ENCODE assay signal across 12 cellular contexts in genomic region chr19:55248166-55248675, GRCh38. TPM values are rescaled to one million over a fixed set of nuclear protein-coding genes. Genes with fewer than 3 reads are reported as not detected.
DNase-seq lines count a peak whose midpoint lies in the region; ATAC-seq, FAIRE-seq and TF ChIP-seq lines count a peak whose summit lies in the region.
"Had no signal": no experiment of that assay in that cellular context is flagged by ENCODE, and none has a peak within 500 bp of the region (broad histone marks: within the 10 kb centered on the region; RNA-seq: fewer than 3 reads in every experiment).

No MANE protein-coding gene starts in this region.

- no peak overlapping the region for H3K23ac ChIP-seq in H1 (ENCODE audit: insufficient read length)

- no peak for FAIRE-seq in H1 (lab: Jason Lieb, UNC)
- FAIRE-seq: frontal cortex had no signal

- no peak overlapping the region for H3K4ac ChIP-seq in H1 (replicated peaks; ENCODE audit: insufficient read length, low read depth, low read length)

- H3K9ac ChIP-seq in H1 (replicated peaks in 1 of 4; ENCODE audit: extremely low read depth in 1 of 4, low read depth in 3 of 4, low read length in 3 of 4): no peak overlapping the region

- CTCF ChIA-PET in H1 (lab: Charles Lee; ENCODE audit: partially characterized antibody): interaction anchor here (1.0 to 1.2 kb wide), 2 partner anchors 107 to 170 kb away, joined by 3 to 5 read pairs; no protein-coding TSS in a partner anchor

- ATAC-seq in stimulated activated naive CD8-positive, alpha-beta T cell treated with anti-CD3 and anti-CD28 coated beads, Interleukin-15, amount 100 ng/mL, for 72 hours: no peak

- H3K9me3 ChIP-seq in H1 (ENCODE audit: insufficient read depth in 2 of 2, low read depth in 1 of 2, low read length in 1 of 2) (no peaks in the 10 kb centered on the region), suprapubic skin (no peaks in the 10 kb centered on the region)

- no peak overlapping the region for H4K8ac ChIP-seq in H1 (ENCODE audit: extremely low read depth, insufficient read depth, low read length)

- peaks cover 40% of the 10 kb centered on the region for H3K36me3 Mint-ChIP-seq in stimulated activated naive CD8-positive, alpha-beta T cell treated with anti-CD3 and anti-CD28 coated beads, Interleukin-15, Interleukin-2, amounts not matched to agents 100 ng/mL and 50 ng/mL, for 24 hours (ENCODE audit: low read depth)
- H3K36me3 Mint-ChIP-seq in type B pancreatic cell: no peaks in the 10 kb centered on the region

- H2AFZ ChIP-seq in H1 (ENCODE audit: low read length): no peak overlapping the region

- TF ChIP-seq EP300 in H1 (IDR thresholded peaks at IDR 0.05; ENCODE audit: borderline replicate concordance in 1 of 2, low read depth in 2 of 2, low read length in 2 of 2): no peak
- TF ChIP-seq EP300 in suprapubic skin (IDR thresholded peaks at IDR 0.05): no peak

- H3K27me3 ChIP-seq in H1 (replicated peaks in 1 of 4; ENCODE audit: control insufficient read depth in 3 of 4, extremely low read depth in 1 of 4, insufficient read depth in 3 of 4, low read length in 3 of 4): no peaks in the 10 kb centered on the region
- no peaks in the 10 kb centered on the region for H3K27me3 ChIP-seq in suprapubic skin
- H3K27me3 ChIP-seq: dorsolateral prefrontal cortex had no signal

- H3K36me3 ChIP-seq in H1 (ENCODE audit: control insufficient read depth in 2 of 4, insufficient read depth in 4 of 4, low read length in 3 of 4) (peaks cover 3 to 23% (median 9%) of the 10 kb centered on the region in 4 experiments; a peak in 5 of 8 replicates), suprapubic skin (peaks cover 42% of the 10 kb centered on the region)

- H3K9me3 Mint-ChIP-seq in stimulated activated naive CD8-positive, alpha-beta T cell treated with anti-CD3 and anti-CD28 coated beads, Interleukin-15, Interleukin-2, amounts not matched to agents 100 ng/mL and 50 ng/mL, for 24 hours: no peaks in the 10 kb centered on the region
- no peaks in the 10 kb centered on the region for H3K9me3 Mint-ChIP-seq in stimulated activated naive CD8-positive, alpha-beta T cell treated with anti-CD3 and anti-CD28 coated beads, Interleukin-15, amount 100 ng/mL, for 72 hours
- no peaks in the 10 kb centered on the region for H3K9me3 Mint-ChIP-seq in type B pancreatic cell

- peak overlapping the region; percentile 16; the same call in 1 of the 2 replicates for H2BK5ac ChIP-seq in H1 (ENCODE audit: low read depth, low read length)

- H2BK15ac ChIP-seq in H1 (ENCODE audit: low read length): no peak overlapping the region

- H3K4me1 Mint-ChIP-seq in stimulated activated naive CD8-positive, alpha-beta T cell treated with anti-CD3 and anti-CD28 coated beads, Interleukin-15, Interleukin-2, amounts not matched to agents 100 ng/mL and 50 ng/mL, for 24 hours (ENCODE audit: low read depth): peaks cover 50% of the 10 kb centered on the region
- H3K4me1 Mint-ChIP-seq in stimulated activated naive CD8-positive, alpha-beta T cell treated with anti-CD3 and anti-CD28 coated beads, Interleukin-15, amount 100 ng/mL, for 72 hours: peaks cover 66% of the 10 kb centered on the region
- peaks cover 23% of the 10 kb centered on the region for H3K4me1 Mint-ChIP-seq in type B pancreatic cell (ENCODE audit: unreplicated experiment)

- no peak overlapping the region for H2BK120ac ChIP-seq in H1 (replicated peaks; ENCODE audit: low read depth, low read length)

- TF ChIP-seq CTCF in H1 (IDR thresholded peaks at IDR 0.05; ENCODE audit: control extremely low read depth in 1 of 3, insufficient read depth in 1 of 3, low read depth in 1 of 3, low read length in 3 of 3) (no peak), type B pancreatic cell (conservative IDR thresholded peaks at IDR 0.05) (no peak), suprapubic skin (IDR thresholded peaks at IDR 0.05) (no peak)

- no peak overlapping the region for H4K5ac ChIP-seq in H1 (ENCODE audit: insufficient read length, low read depth, low read length)

- H2AK5ac ChIP-seq in H1 (ENCODE audit: low read depth, low read length): no peak overlapping the region

- H3K4me3 Mint-ChIP-seq in stimulated activated naive CD8-positive, alpha-beta T cell treated with anti-CD3 and anti-CD28 coated beads, Interleukin-15, Interleukin-2, amounts not matched to agents 100 ng/mL and 50 ng/mL, for 24 hours: no peak overlapping the region
- H3K4me3 Mint-ChIP-seq in stimulated activated naive CD8-positive, alpha-beta T cell treated with anti-CD3 and anti-CD28 coated beads, Interleukin-15, amount 100 ng/mL, for 72 hours: no peak overlapping the region
- no peak overlapping the region for H3K4me3 Mint-ChIP-seq in type B pancreatic cell

- H3K4me3 ChIP-seq in H1 (ENCODE audit: extremely low read depth in 1 of 4, insufficient read depth in 2 of 4, low read depth in 3 of 4, low read length in 4 of 4) (no peak overlapping the region), suprapubic skin (no peak overlapping the region)

- peaks cover 25% of the 10 kb centered on the region for H3K79me1 ChIP-seq in H1 (ENCODE audit: low read depth, low read length)

- POLR2A ChIA-PET in H1 (lab: Charles Lee; ENCODE audit: partially characterized antibody): interaction anchor here (0.6 to 1.6 kb wide), 8 partner anchors 10 to 166 kb away, joined by 3 to 5 read pairs (median 4); partner anchors contain the start of genes HSPBP1 and PPP6R1

- no peak overlapping the region for H3K4me2 ChIP-seq in H1 (ENCODE audit: insufficient read depth in 1 of 2, low read depth in 2 of 2, low read length in 2 of 2)

- no peak overlapping the region for H3K14ac ChIP-seq in H1 (ENCODE audit: insufficient read length)

- no peak for DNase-seq in stimulated activated naive CD8-positive, alpha-beta T cell treated with anti-CD3 and anti-CD28 coated beads, Interleukin-15, amount 100 ng/mL, for 72 hours
- no peak for DNase-seq in H1 (ENCODE audit: low read depth in 1 of 2, low spot score in 2 of 2)
- DNase-seq in type B pancreatic cell (ENCODE audit: extremely low spot score, unreplicated experiment): no peak
- DNase-seq in suprapubic skin (ENCODE audit: low spot score in 2 of 2): no peak
- no peak for DNase-seq in NCI-H748 treated with DMSO at 0.1 percent for 48 hours (lab: John Stamatoyannopoulos, UW)
- DNase-seq: activated CD4-positive, alpha-beta T cell treated with anti-CD3 and anti-CD28 coated beads for 4 hours; AML-193; NK-92 treated with Interleukin-12 subunit alpha and Interleukin-12 subunit beta, amount 100 ng/mL, for 24 hours; SW 1271 had no signal

- TF ChIP-seq POLR2A in H1 (IDR thresholded peaks at IDR 0.05; ENCODE audit: control extremely low read depth in 1 of 2, low read depth in 2 of 2, low read length in 2 of 2): no peak
- no peak for TF ChIP-seq POLR2A in suprapubic skin (IDR thresholded peaks at IDR 0.05)

- H3K23me2 ChIP-seq in H1 (ENCODE audit: low read depth, low read length): no peaks in the 10 kb centered on the region

- H3K27ac Mint-ChIP-seq in stimulated activated naive CD8-positive, alpha-beta T cell treated with anti-CD3 and anti-CD28 coated beads, Interleukin-15, Interleukin-2, amounts not matched to agents 100 ng/mL and 50 ng/mL, for 24 hours: peak overlapping the region; percentile 34
- peak overlapping the region in 1 of 2 donors; percentile 68 for H3K27ac Mint-ChIP-seq in stimulated activated naive CD8-positive, alpha-beta T cell treated with anti-CD3 and anti-CD28 coated beads, Interleukin-15, amount 100 ng/mL, for 72 hours
- H3K27ac Mint-ChIP-seq in type B pancreatic cell: peak overlapping the region; percentile 75

- no peak overlapping the region for H3K18ac ChIP-seq in H1 (ENCODE audit: extremely low read depth, low read length)

- TF ChIP-seq RAD21 in H1 (IDR thresholded peaks at IDR 0.05 in 1 of 2, conservative IDR thresholded peaks at IDR 0.05 in 1 of 2; ENCODE audit: low read depth in 2 of 2, low read length in 2 of 2): no peak

- 87% methylated on average over 10 of the region's 10 CpGs; no CpG with 5 or more reads in 1 of the 2 experiments for WGBS in H1 (ENCODE audit: extremely low coverage in 1 of 2, insufficient coverage in 1 of 2, insufficient read length in 1 of 2, insufficient replicate concordance in 2 of 2, low coverage in 1 of 2, low lambda C conversion rate in 2 of 2, missing lambda C conversion rate in 1 of 2), 2 experiments
- WGBS in suprapubic skin: 82% methylated on average over 10 of the region's 10 CpGs

- H2BK20ac ChIP-seq in H1 (ENCODE audit: low read length): no peak overlapping the region

- no peak overlapping the region for H2BK12ac ChIP-seq in H1 (ENCODE audit: low read depth, low read length)

- no peak overlapping the region for H3K56ac ChIP-seq in H1 (replicated peaks; ENCODE audit: insufficient read length, low read depth, low read length)

- H3K4me1 ChIP-seq in H1 (replicated peaks in 1 of 4; ENCODE audit: control insufficient read depth in 3 of 4, insufficient read depth in 4 of 4, low read length in 3 of 4) (no peaks in the 10 kb centered on the region; a peak in 1 of 7 replicates), suprapubic skin (peaks cover 50% of the 10 kb centered on the region)

- H3K27me3 Mint-ChIP-seq in stimulated activated naive CD8-positive, alpha-beta T cell treated with anti-CD3 and anti-CD28 coated beads, Interleukin-15, Interleukin-2, amounts not matched to agents 100 ng/mL and 50 ng/mL, for 24 hours: no peaks in the 10 kb centered on the region
- H3K27me3 Mint-ChIP-seq in stimulated activated naive CD8-positive, alpha-beta T cell treated with anti-CD3 and anti-CD28 coated beads, Interleukin-15, amount 100 ng/mL, for 72 hours: no peaks in the 10 kb centered on the region
- no peaks in the 10 kb centered on the region for H3K27me3 Mint-ChIP-seq in type B pancreatic cell

- no peak overlapping the region for H4K91ac ChIP-seq in H1 (replicated peaks; ENCODE audit: insufficient read length, low read length)

- H3K27ac ChIP-seq in H1 (ENCODE audit: low read depth, low read length) (no peak overlapping the region), suprapubic skin (no peak overlapping the region)

- peaks cover 5 to 57% of the 10 kb centered on the region in 2 experiments; a peak in 3 of 4 replicates for H3K79me2 ChIP-seq in H1 (ENCODE audit: control insufficient read depth in 1 of 2, insufficient read depth in 2 of 2, low read length in 2 of 2)

- peaks cover 17 to 44% of the 10 kb centered on the region in 2 experiments for H4K20me1 ChIP-seq in H1 (replicated peaks in 1 of 2; ENCODE audit: control insufficient read depth in 1 of 2, insufficient read depth in 2 of 2, low read length in 2 of 2)

RNA-seq across cellular contexts. Expression of gene PPP6R1, which starts 10.6 kb away (rescaled TPM):
- total RNA-seq in H1 (2021; fragmentation: NEBNext Ultra II Directional; extraction: Animal tissue kit (Norgen Biotek cat#: 25700)): 74.4 and 75.6 TPM in 2 replicates
- polyA plus RNA-seq in H1 (2011; rRNA removed): 36.4 and 52.5 TPM in 2 replicates
- polyA plus RNA-seq in H1 (2011; cell fraction: cytosol; rRNA removed): 44.1 TPM
- polyA plus RNA-seq in H1 (2011; cell fraction: nucleus; rRNA removed): 72.3 TPM
- polyA plus RNA-seq in H1 (2012, experiment 1 of 2): 38.2 to 56.4 TPM (median 52.6 TPM) in 4 replicates
- polyA plus RNA-seq in H1 (2012, experiment 2 of 2): 46.1 TPM
- polyA plus RNA-seq in H1 (2013, experiment 1 of 2): 34.4 TPM
- polyA plus RNA-seq in H1 (2013, experiment 2 of 2): 33.2 TPM
- polyA minus RNA-seq in H1 (2011; rRNA and poly(A)+ RNA removed): 55.1 and 73.5 TPM in 2 replicates
- polyA minus RNA-seq in H1 (2011; cell fraction: cytosol; rRNA and poly(A)+ RNA removed): 62.7 TPM
- 41.3 TPM for polyA minus RNA-seq in H1 (2011; cell fraction: nucleus; rRNA and poly(A)+ RNA removed)
- total RNA-seq in type B pancreatic cell (ENCODE audit: low replicate concordance) (71.5 and 72.3 TPM in 2 replicates), suprapubic skin (10 to 100 TPM; 49.0 to 56.2 (median 51.3) TPM)

RNA-seq across cellular contexts. Expression of gene TMEM86B, which starts 19.7 kb away (rescaled TPM):
- 2.0 and 2.1 TPM in 2 replicates for total RNA-seq in H1 (2021; fragmentation: NEBNext Ultra II Directional; extraction: Animal tissue kit (Norgen Biotek cat#: 25700))
- polyA plus RNA-seq in H1 (2011; rRNA removed): 2.9 and 4.2 TPM in 2 replicates
- polyA plus RNA-seq in H1 (2011; cell fraction: cytosol; rRNA removed): 1.6 TPM
- 11.9 TPM for polyA plus RNA-seq in H1 (2011; cell fraction: nucleus; rRNA removed)
- 0.81 to 2.9 TPM (median 2.6 TPM) in 4 replicates for polyA plus RNA-seq in H1 (2012, experiment 1 of 2)
- polyA plus RNA-seq in H1 (2012, experiment 2 of 2): 2.2 TPM
- polyA plus RNA-seq in H1 (2013, experiment 1 of 2): 2.2 TPM
- polyA plus RNA-seq in H1 (2013, experiment 2 of 2): 1.9 TPM
- polyA minus RNA-seq in H1 (2011; rRNA and poly(A)+ RNA removed): 0.63 and 1.7 TPM in 2 replicates
- not detected for polyA minus RNA-seq in H1 (2011; cell fraction: cytosol; rRNA and poly(A)+ RNA removed)
- 4.3 TPM for polyA minus RNA-seq in H1 (2011; cell fraction: nucleus; rRNA and poly(A)+ RNA removed)
- total RNA-seq in type B pancreatic cell (ENCODE audit: low replicate concordance): 14.4 and 19.0 TPM in 2 replicates
- 1 to 10 TPM; 2.0 to 9.4 (median 4.2) TPM for total RNA-seq in suprapubic skin

RNA-seq across cellular contexts. Expression of gene HSPBP1, which starts 31.7 kb away (rescaled TPM):
- total RNA-seq in H1 (2021; fragmentation: NEBNext Ultra II Directional; extraction: Animal tissue kit (Norgen Biotek cat#: 25700)): 63.4 and 68.8 TPM in 2 replicates
- 100 and 111 TPM in 2 replicates for polyA plus RNA-seq in H1 (2011; rRNA removed)
- polyA plus RNA-seq in H1 (2011; cell fraction: cytosol; rRNA removed): 86.6 TPM
- polyA plus RNA-seq in H1 (2011; cell fraction: nucleus; rRNA removed): 74.0 TPM
- 44.6 to 69.6 TPM (median 66.9 TPM) in 4 replicates for polyA plus RNA-seq in H1 (2012, experiment 1 of 2)
- 84.2 TPM for polyA plus RNA-seq in H1 (2012, experiment 2 of 2)
- 34.0 TPM for polyA plus RNA-seq in H1 (2013, experiment 1 of 2)
- 34.1 TPM for polyA plus RNA-seq in H1 (2013, experiment 2 of 2)
- 16.1 and 17.2 TPM in 2 replicates for polyA minus RNA-seq in H1 (2011; rRNA and poly(A)+ RNA removed)
- 28.0 TPM for polyA minus RNA-seq in H1 (2011; cell fraction: cytosol; rRNA and poly(A)+ RNA removed)
- polyA minus RNA-seq in H1 (2011; cell fraction: nucleus; rRNA and poly(A)+ RNA removed): 21.6 TPM
- total RNA-seq in type B pancreatic cell (ENCODE audit: low replicate concordance) (37.8 and 50.7 TPM in 2 replicates), suprapubic skin (10 to 100 TPM; 17.9 to 46.7 (median 36.7) TPM)

RNA-seq across cellular contexts. Expression of gene BRSK1, which starts 35.6 kb away (rescaled TPM):
- total RNA-seq in H1 (2021; fragmentation: NEBNext Ultra II Directional; extraction: Animal tissue kit (Norgen Biotek cat#: 25700)): 32.7 and 33.6 TPM in 2 replicates
- polyA plus RNA-seq in H1 (2011; rRNA removed): 27.6 and 55.2 TPM in 2 replicates
- 51.4 TPM for polyA plus RNA-seq in H1 (2011; cell fraction: cytosol; rRNA removed)
- polyA plus RNA-seq in H1 (2011; cell fraction: nucleus; rRNA removed): 281 TPM
- 32.1 to 43.0 TPM (median 39.5 TPM) in 4 replicates for polyA plus RNA-seq in H1 (2012, experiment 1 of 2)
- polyA plus RNA-seq in H1 (2012, experiment 2 of 2): 19.0 TPM
- polyA plus RNA-seq in H1 (2013, experiment 1 of 2): 19.6 TPM
- 16.3 TPM for polyA plus RNA-seq in H1 (2013, experiment 2 of 2)
- 10.9 and 17.1 TPM in 2 replicates for polyA minus RNA-seq in H1 (2011; rRNA and poly(A)+ RNA removed)
- polyA minus RNA-seq in H1 (2011; cell fraction: cytosol; rRNA and poly(A)+ RNA removed): 14.6 TPM
- 30.8 TPM for polyA minus RNA-seq in H1 (2011; cell fraction: nucleus; rRNA and poly(A)+ RNA removed)
- total RNA-seq in type B pancreatic cell (ENCODE audit: low replicate concordance): 9.8 and 32.3 TPM in 2 replicates
- total RNA-seq in suprapubic skin: 1 to 10 TPM in 3 of 4 donors, under 1 TPM in 1; 0.68 to 2.3 (median 1.6) TPM

RNA-seq across cellular contexts. Expression of gene PTPRH, which starts 38.9 kb away (rescaled TPM):
- 0.21 and 0.30 TPM in 2 replicates for total RNA-seq in H1 (2021; fragmentation: NEBNext Ultra II Directional; extraction: Animal tissue kit (Norgen Biotek cat#: 25700))
- polyA plus RNA-seq in H1 (2011; rRNA removed): 0.39 and 1.1 TPM in 2 replicates
- 0.34 TPM for polyA plus RNA-seq in H1 (2011; cell fraction: cytosol; rRNA removed)
- 1.3 TPM for polyA plus RNA-seq in H1 (2011; cell fraction: nucleus; rRNA removed)
- polyA plus RNA-seq in H1 (2012, experiment 1 of 2): 0.19 to 0.57 TPM (median 0.32 TPM) in 4 replicates
- polyA plus RNA-seq in H1 (2012, experiment 2 of 2): 0.31 TPM
- polyA plus RNA-seq in H1 (2013, experiment 1 of 2): 0.75 TPM
- polyA plus RNA-seq in H1 (2013, experiment 2 of 2): 0.98 TPM
- polyA minus RNA-seq in H1 (2011; rRNA and poly(A)+ RNA removed): 1.6 TPM in 2 replicates
- 0.51 TPM for polyA minus RNA-seq in H1 (2011; cell fraction: cytosol; rRNA and poly(A)+ RNA removed)
- polyA minus RNA-seq in H1 (2011; cell fraction: nucleus; rRNA and poly(A)+ RNA removed): 1.3 TPM
- total RNA-seq in type B pancreatic cell (ENCODE audit: low replicate concordance) (3.9 and 4.3 TPM in 2 replicates), suprapubic skin (1 to 10 TPM in 2 of 4 donors, under 1 TPM in 1, not detected in 1; 0.34 to 1.4 (median 1.1) TPM)
